In the genomic region with DNA sequence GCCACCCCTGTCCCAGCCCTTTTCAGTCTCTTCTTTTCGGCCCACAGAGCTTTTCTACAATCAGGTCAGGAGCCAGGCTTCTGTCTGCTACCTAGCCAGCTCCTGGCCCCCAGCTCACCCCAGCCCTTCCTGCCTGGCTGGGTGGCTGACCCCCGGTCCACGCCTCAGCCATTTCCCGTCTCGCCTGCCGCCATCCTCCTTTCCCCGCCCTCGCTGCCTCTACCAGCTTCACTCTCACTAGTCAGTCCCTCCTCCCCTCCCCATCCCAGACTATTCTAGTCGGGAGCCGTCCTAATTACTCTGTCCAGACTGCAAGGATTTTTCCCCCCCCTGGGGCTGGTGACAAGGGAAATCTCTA, we compare ENCODE assay signal across 13 cellular contexts. TPM values are rescaled to one million over a fixed set of nuclear protein-coding genes. Genes with fewer than 3 reads are reported as not detected.
DNase-seq lines count a peak whose midpoint lies in the region; ATAC-seq, FAIRE-seq and TF ChIP-seq lines count a peak whose summit lies in the region.
"Had no signal": no experiment of that assay in that cellular context is flagged by ENCODE, and none has a peak within 500 bp of the region (broad histone marks: within the 10 kb centered on the region; RNA-seq: fewer than 3 reads in every experiment).

No MANE protein-coding gene starts in this region.

- no peak for TF ChIP-seq CTCF in keratinocyte (optimal IDR thresholded peaks at IDR 0.05 in 1 of 3, IDR thresholded peaks at IDR 0.05 in 1 of 3, conservative IDR thresholded peaks at IDR 0.05 in 1 of 3; ENCODE audit: extremely low read depth in 1 of 3, insufficient read depth in 2 of 3, low read length in 3 of 3)

- peak overlapping the region; percentile 41 for H3K4me2 ChIP-seq in keratinocyte (ENCODE audit: control insufficient read depth, extremely low read depth, insufficient read depth, low read depth, low read length)

- no peaks in the 10 kb centered on the region for H3K9me3 Mint-ChIP-seq in T-helper 1 cell treated with Interleukin-12 subunit alpha and Interleukin-12 subunit beta and Interleukin-4 antibody, amounts not matched to agents 30 μg/mL and 1 μg/mL, for 36 hours
- H3K9me3 Mint-ChIP-seq in activated naive CD8-positive, alpha-beta T cell treated with anti-CD3 and anti-CD28 coated beads, Interleukin-2, amount 10 ng/mL, durations not matched to agents 7 days and 5 days, result no peaks in the 10 kb centered on the region
- no peaks in the 10 kb centered on the region for H3K9me3 Mint-ChIP-seq in stimulated activated memory B cell treated with anti-CD40 and anti-IgM and Interleukin-4, amounts not matched to agents 10 μg/mL and 1 μg/mL and 100 μg/mL, for 72 hours

- peaks cover 33% of the 10 kb centered on the region for H3K4me1 Mint-ChIP-seq in T-helper 1 cell treated with Interleukin-12 subunit alpha and Interleukin-12 subunit beta and Interleukin-4 antibody, amounts not matched to agents 30 μg/mL and 1 μg/mL, for 36 hours (ENCODE audit: low read depth)
- peaks cover 30% of the 10 kb centered on the region for H3K4me1 Mint-ChIP-seq in activated naive CD8-positive, alpha-beta T cell treated with anti-CD3 and anti-CD28 coated beads, Interleukin-2, amount 10 ng/mL, durations not matched to agents 7 days and 5 days
- peaks cover 54% of the 10 kb centered on the region for H3K4me1 Mint-ChIP-seq in stimulated activated memory B cell treated with anti-CD40 and anti-IgM and Interleukin-4, amounts not matched to agents 10 μg/mL and 1 μg/mL and 100 μg/mL, for 72 hours

- no peak overlapping the region for H3K9ac ChIP-seq in keratinocyte (ENCODE audit: control insufficient read depth, extremely low read depth, insufficient read depth, low read length)

- peak overlapping the region; percentile 14 for H3K4me3 Mint-ChIP-seq in T-helper 1 cell treated with Interleukin-12 subunit alpha and Interleukin-12 subunit beta and Interleukin-4 antibody, amounts not matched to agents 30 μg/mL and 1 μg/mL, for 36 hours
- peak overlapping the region; percentile 52 for H3K4me3 Mint-ChIP-seq in activated naive CD8-positive, alpha-beta T cell treated with anti-CD3 and anti-CD28 coated beads, Interleukin-2, amount 10 ng/mL, durations not matched to agents 7 days and 5 days
- H3K4me3 Mint-ChIP-seq in stimulated activated memory B cell treated with anti-CD40 and anti-IgM and Interleukin-4, amounts not matched to agents 10 μg/mL and 1 μg/mL and 100 μg/mL, for 72 hours, result peak overlapping the region; percentile 9

- no peak overlapping the region for H3K27ac Mint-ChIP-seq in T-helper 1 cell treated with Interleukin-12 subunit alpha and Interleukin-12 subunit beta and Interleukin-4 antibody, amounts not matched to agents 30 μg/mL and 1 μg/mL, for 36 hours
- no peak overlapping the region for H3K27ac Mint-ChIP-seq in activated naive CD8-positive, alpha-beta T cell treated with anti-CD3 and anti-CD28 coated beads, Interleukin-2, amount 10 ng/mL, durations not matched to agents 7 days and 5 days
- H3K27ac Mint-ChIP-seq in stimulated activated memory B cell treated with anti-CD40 and anti-IgM and Interleukin-4, amounts not matched to agents 10 μg/mL and 1 μg/mL and 100 μg/mL, for 72 hours, result no peak overlapping the region

- no peak for ATAC-seq in activated naive CD8-positive, alpha-beta T cell treated with anti-CD3 and anti-CD28 coated beads, Interleukin-2, amount 10 ng/mL, durations not matched to agents 7 days and 5 days (ENCODE audit: low read depth)
- ATAC-seq in stimulated activated memory B cell treated with anti-CD40 and anti-IgM and Interleukin-4, amounts not matched to agents 10 μg/mL and 1 μg/mL and 100 μg/mL, for 72 hours, result no peak
- ATAC-seq in HG02938 (IDR thresholded peaks at IDR 0.05; ENCODE audit: unreplicated experiment), result no peak

- peaks cover 7 to 11% of the 10 kb centered on the region in 2 experiments for H3K36me3 ChIP-seq in keratinocyte (ENCODE audit: control insufficient read depth in 2 of 2, extremely low read depth in 1 of 2, insufficient read depth in 2 of 2, low read length in 2 of 2)

- no peak for DNase-seq in T-helper 1 cell
- no peak for DNase-seq in activated naive CD8-positive, alpha-beta T cell treated with anti-CD3 and anti-CD28 coated beads, Interleukin-2, amount 10 ng/mL, durations not matched to agents 7 days and 5 days
- no peak for DNase-seq in keratinocyte (ENCODE audit: low read depth, low spot score)
- no peak for DNase-seq in NCI-H2171 treated with DMSO at 0.1 percent for 48 hours (lab: John Stamatoyannopoulos, UW)
- no peak for DNase-seq in superior temporal gyrus (ENCODE audit: extremely low spot score)
- DNase-seq: NCI-H1436 treated with DMSO at 0.1 percent for 48 hours had no signal

- H3K4me3 ChIP-seq in keratinocyte (ENCODE audit: control insufficient read depth in 2 of 3, extremely low read depth in 1 of 3, insufficient read depth in 2 of 3, low read depth in 1 of 3, low read length in 3 of 3), result no peak overlapping the region
- H3K4me3 ChIP-seq: SK-N-MC had no signal

- no peak overlapping the region for H2AFZ ChIP-seq in keratinocyte (ENCODE audit: control insufficient read depth, low read length)

- H3K9me3 ChIP-seq in keratinocyte (ENCODE audit: control insufficient read depth, low read depth, low read length), result no peaks in the 10 kb centered on the region

- peaks cover 58% of the 10 kb centered on the region for H3K27me3 Mint-ChIP-seq in T-helper 1 cell treated with Interleukin-12 subunit alpha and Interleukin-12 subunit beta and Interleukin-4 antibody, amounts not matched to agents 30 μg/mL and 1 μg/mL, for 36 hours (ENCODE audit: low read depth)
- H3K27me3 Mint-ChIP-seq in activated naive CD8-positive, alpha-beta T cell treated with anti-CD3 and anti-CD28 coated beads, Interleukin-2, amount 10 ng/mL, durations not matched to agents 7 days and 5 days, result peaks cover 57% of the 10 kb centered on the region
- H3K27me3 Mint-ChIP-seq in stimulated activated memory B cell treated with anti-CD40 and anti-IgM and Interleukin-4, amounts not matched to agents 10 μg/mL and 1 μg/mL and 100 μg/mL, for 72 hours, result peaks cover 70% of the 10 kb centered on the region

- peaks cover 14% of the 10 kb centered on the region for H3K4me1 ChIP-seq in keratinocyte (ENCODE audit: control insufficient read depth, extremely low read depth, insufficient read depth, low read length)

- H3K79me2 ChIP-seq in keratinocyte (ENCODE audit: control insufficient read depth, insufficient read depth, low read length), result no peaks in the 10 kb centered on the region

- H4K20me1 ChIP-seq in keratinocyte (ENCODE audit: control insufficient read depth, extremely low read depth, insufficient read depth, low read length), result no peaks in the 10 kb centered on the region

- no peak overlapping the region for H3K27ac ChIP-seq in keratinocyte (ENCODE audit: control insufficient read depth, insufficient read depth, low read length)
- H3K27ac ChIP-seq: SK-N-MC, skin epidermis had no signal

- peaks cover 68% of the 10 kb centered on the region for H3K27me3 ChIP-seq in keratinocyte (ENCODE audit: control insufficient read depth, extremely low read depth, insufficient read depth, low read length)

- no peak for FAIRE-seq in keratinocyte (lab: Jason Lieb, UNC)
- FAIRE-seq: colon had no signal

- H3K9me1 ChIP-seq in keratinocyte (ENCODE audit: control insufficient read depth, extremely low read depth, insufficient read depth, low read length), result no peaks in the 10 kb centered on the region

- dilution Hi-C loops in keratinocyte (cut with MboI; ENCODE audit: extremely low pct_ligation_motif_present, low sequenced_read_pairs), result no loop called here

- peaks cover 22% of the 10 kb centered on the region for H3K36me3 Mint-ChIP-seq in T-helper 1 cell treated with Interleukin-12 subunit alpha and Interleukin-12 subunit beta and Interleukin-4 antibody, amounts not matched to agents 30 μg/mL and 1 μg/mL, for 36 hours (ENCODE audit: low read depth)
- peaks cover 10% of the 10 kb centered on the region for H3K36me3 Mint-ChIP-seq in activated naive CD8-positive, alpha-beta T cell treated with anti-CD3 and anti-CD28 coated beads, Interleukin-2, amount 10 ng/mL, durations not matched to agents 7 days and 5 days
- peaks cover 33% of the 10 kb centered on the region for H3K36me3 Mint-ChIP-seq in stimulated activated memory B cell treated with anti-CD40 and anti-IgM and Interleukin-4, amounts not matched to agents 10 μg/mL and 1 μg/mL and 100 μg/mL, for 72 hours

- POLR2A ChIA-PET in activated naive CD8-positive, alpha-beta T cell treated with anti-CD3 and anti-CD28 coated beads, Interleukin-2, amount 10 ng/mL, durations not matched to agents 7 days and 5 days (lab: Charles Lee), result interaction anchor here (1.1 to 1.6 kb wide), 4 partner anchors 11 to 37 kb away, joined by 3 to 14 read pairs (median 3); partner anchors contain the start of gene TUBA1B

RNA-seq across cellular contexts. Expression of gene DHH, which starts 0.9 kb away (rescaled TPM):
- total RNA-seq in activated naive CD8-positive, alpha-beta T cell treated with anti-CD3 and anti-CD28 coated beads, Interleukin-2, amount 10 ng/mL, durations not matched to agents 7 days and 5 days, result under 1 TPM; 0.11 to 0.25 TPM
- not detected in 3 replicates for polyA plus RNA-seq in keratinocyte
- not detected for polyA plus RNA-seq in keratinocyte (2011; ENCODE audit: low read depth)
- not detected in 2 replicates for polyA plus RNA-seq in keratinocyte (2011; cell fraction: cytosol; rRNA removed)
- 0.03 TPM in 1 of 2 replicates, not detected in the other for polyA plus RNA-seq in keratinocyte (2011; cell fraction: nucleus; rRNA removed)
- 0.06 TPM in 1 of 2 replicates, not detected in the other for polyA plus RNA-seq in keratinocyte (2012; ENCODE audit: low replicate concordance)
- not detected in 3 replicates for polyA minus RNA-seq in keratinocyte
- polyA minus RNA-seq in keratinocyte (2011; cell fraction: cytosol; rRNA and poly(A)+ RNA removed), result not detected
- not detected in 2 replicates for polyA minus RNA-seq in keratinocyte (2011; cell fraction: nucleus; rRNA and poly(A)+ RNA removed)
- polyA plus RNA-seq: BJ had no signal

RNA-seq across cellular contexts. Expression of gene LMBR1L, which starts 16.9 kb away (rescaled TPM):
- 100 to 1,000 TPM; 111 to 112 TPM for total RNA-seq in activated naive CD8-positive, alpha-beta T cell treated with anti-CD3 and anti-CD28 coated beads, Interleukin-2, amount 10 ng/mL, durations not matched to agents 7 days and 5 days
- polyA plus RNA-seq in keratinocyte, result 22.9 to 30.1 TPM (median 28.0 TPM) in 3 replicates
- 9.5 TPM for polyA plus RNA-seq in keratinocyte (2011; ENCODE audit: low read depth)
- 12.1 and 14.6 TPM in 2 replicates for polyA plus RNA-seq in keratinocyte (2011; cell fraction: cytosol; rRNA removed)
- 85.8 and 90.5 TPM in 2 replicates for polyA plus RNA-seq in keratinocyte (2011; cell fraction: nucleus; rRNA removed)
- polyA plus RNA-seq in keratinocyte (2012; ENCODE audit: low replicate concordance), result 18.5 and 27.8 TPM in 2 replicates
- polyA minus RNA-seq in keratinocyte, result 46.4 to 72.0 TPM (median 51.2 TPM) in 3 replicates
- 23.4 TPM for polyA minus RNA-seq in keratinocyte (2011; cell fraction: cytosol; rRNA and poly(A)+ RNA removed)
- polyA minus RNA-seq in keratinocyte (2011; cell fraction: nucleus; rRNA and poly(A)+ RNA removed), result 26.6 and 43.3 TPM in 2 replicates

RNA-seq across cellular contexts. Expression of gene RHEBL1, which starts 23.9 kb away (rescaled TPM):
- 1 to 10 TPM; 8.0 to 9.7 TPM for total RNA-seq in activated naive CD8-positive, alpha-beta T cell treated with anti-CD3 and anti-CD28 coated beads, Interleukin-2, amount 10 ng/mL, durations not matched to agents 7 days and 5 days
- 0.31 to 0.63 TPM (median 0.51 TPM) in 3 replicates for polyA plus RNA-seq in keratinocyte
- 0.35 TPM for polyA plus RNA-seq in keratinocyte (2011; ENCODE audit: low read depth)
- polyA plus RNA-seq in keratinocyte (2011; cell fraction: cytosol; rRNA removed), result 0.30 and 0.44 TPM in 2 replicates
- polyA plus RNA-seq in keratinocyte (2011; cell fraction: nucleus; rRNA removed), result 0.47 and 0.59 TPM in 2 replicates
- polyA plus RNA-seq in keratinocyte (2012; ENCODE audit: low replicate concordance), result 0.55 and 0.86 TPM in 2 replicates
- polyA minus RNA-seq in keratinocyte, result 0.16 to 1.0 TPM (median 0.92 TPM) in 3 replicates
- polyA minus RNA-seq in keratinocyte (2011; cell fraction: cytosol; rRNA and poly(A)+ RNA removed), result not detected
- polyA minus RNA-seq in keratinocyte (2011; cell fraction: nucleus; rRNA and poly(A)+ RNA removed), result not detected in 2 replicates

RNA-seq across cellular contexts. Expression of gene KMT2D, which starts 33.1 kb away (rescaled TPM):
- total RNA-seq in activated naive CD8-positive, alpha-beta T cell treated with anti-CD3 and anti-CD28 coated beads, Interleukin-2, amount 10 ng/mL, durations not matched to agents 7 days and 5 days, result 100 to 1,000 TPM; 123 to 129 TPM
- polyA plus RNA-seq in keratinocyte, result 9.3 to 12.1 TPM (median 9.8 TPM) in 3 replicates
- polyA plus RNA-seq in keratinocyte (2011; ENCODE audit: low read depth), result 21.7 TPM
- 5.0 and 8.0 TPM in 2 replicates for polyA plus RNA-seq in keratinocyte (2011; cell fraction: cytosol; rRNA removed)
- polyA plus RNA-seq in keratinocyte (2011; cell fraction: nucleus; rRNA removed), result 64.9 and 67.1 TPM in 2 replicates
- 16.3 and 25.6 TPM in 2 replicates for polyA plus RNA-seq in keratinocyte (2012; ENCODE audit: low replicate concordance)
- 11.6 to 77.1 TPM (median 36.3 TPM) in 3 replicates for polyA minus RNA-seq in keratinocyte
- 18.6 TPM for polyA minus RNA-seq in keratinocyte (2011; cell fraction: cytosol; rRNA and poly(A)+ RNA removed)
- 56.6 and 78.4 TPM in 2 replicates for polyA minus RNA-seq in keratinocyte (2011; cell fraction: nucleus; rRNA and poly(A)+ RNA removed)

RNA-seq across cellular contexts. Expression of gene TUBA1B, which starts 37.5 kb away (rescaled TPM):
- 1,000 to 10,000 TPM; 1,302 to 1,389 TPM for total RNA-seq in activated naive CD8-positive, alpha-beta T cell treated with anti-CD3 and anti-CD28 coated beads, Interleukin-2, amount 10 ng/mL, durations not matched to agents 7 days and 5 days
- polyA plus RNA-seq in keratinocyte, result 1,122 to 2,676 TPM (median 2,055 TPM) in 3 replicates
- 41.5 TPM for polyA plus RNA-seq in keratinocyte (2011; ENCODE audit: low read depth)
- 1,432 and 1,444 TPM in 2 replicates for polyA plus RNA-seq in keratinocyte (2011; cell fraction: cytosol; rRNA removed)
- polyA plus RNA-seq in keratinocyte (2011; cell fraction: nucleus; rRNA removed), result 847 and 904 TPM in 2 replicates
- polyA plus RNA-seq in keratinocyte (2012; ENCODE audit: low replicate concordance), result 266 and 1,477 TPM in 2 replicates
- polyA minus RNA-seq in keratinocyte, result 1,956 to 3,195 TPM (median 2,566 TPM) in 3 replicates
- polyA minus RNA-seq in keratinocyte (2011; cell fraction: cytosol; rRNA and poly(A)+ RNA removed), result 1,040 TPM
- polyA minus RNA-seq in keratinocyte (2011; cell fraction: nucleus; rRNA and poly(A)+ RNA removed), result 326 and 464 TPM in 2 replicates
